In genomic region chr3:163632677-163633076, GRCh38 we compare ENCODE assay signal across 36 cellular contexts.
"Had no signal": no experiment of that assay in that cellular context is flagged by ENCODE, and none has a peak within 500 bp of the region (broad histone marks: within the 10 kb centered on the region; RNA-seq: fewer than 3 reads in every experiment).

No MANE protein-coding gene starts in this region.

- ATAC-seq: activated CD8-positive, alpha-beta memory T cell treated with anti-CD3 and anti-CD28 coated beads, Interleukin-2, amount 10 ng/mL, durations not matched to agents 7 days and 5 days; activated T-cell treated with anti-CD3 and anti-CD28 coated beads, Interleukin-2, amount 50 U/mL, for 72 hours; activated T-helper 17 cell treated with anti-CD3 and anti-CD28 coated beads, Interleukin-2, amount 50 U/mL, for 72 hours; Right ventricle myocardium inferior had no signal

- H3K27ac Mint-ChIP-seq: activated CD4-positive, alpha-beta memory T cell treated with anti-CD3 and anti-CD28 coated beads, Interleukin-2, amount 10 ng/mL, durations not matched to agents 7 days and 5 days; activated CD8-positive, alpha-beta memory T cell treated with anti-CD3 and anti-CD28 coated beads, Interleukin-2, amount 10 ng/mL, durations not matched to agents 7 days and 5 days; activated naive CD8-positive, alpha-beta T cell treated with anti-CD3 and anti-CD28 coated beads for 36 hours; activated T-cell treated with anti-CD3 and anti-CD28 coated beads, Interleukin-2, amount 50 U/mL, for 72 hours; activated T-helper 17 cell treated with anti-CD3 and anti-CD28 coated beads, Interleukin-2, amount 50 U/mL, for 72 hours had no signal

- H3K36me3 ChIP-seq: brain microvascular endothelial cell, WERI-Rb-1 had no signal

- H3K4me3 ChIP-seq: PC-9 had no signal

- H3K4me2 ChIP-seq: KMS-11, PC-9 had no signal

- DNase-seq: activated CD4-positive, alpha-beta memory T cell treated with anti-CD3 and anti-CD28 coated beads, Interleukin-2, amount 10 ng/mL, durations not matched to agents 7 days and 5 days; activated CD4-positive, alpha-beta T cell treated with anti-CD3 and anti-CD28 coated beads for 1 hour; activated CD4-positive, alpha-beta T cell treated with anti-CD3 and anti-CD28 coated beads for 48 hours; activated CD4-positive, CD25-positive, alpha-beta regulatory T cell; activated CD8-positive, alpha-beta memory T cell treated with anti-CD3 and anti-CD28 coated beads for 24 hours; activated CD8-positive, alpha-beta memory T cell treated with anti-CD3 and anti-CD28 coated beads, Interleukin-2, amount 10 ng/mL, durations not matched to agents 7 days and 5 days; activated effector memory CD4-positive, alpha-beta T cell treated with anti-CD3 and anti-CD28 coated beads, Interleukin-2, amount 50 U/mL, for 16 hours; activated naive CD4-positive, alpha-beta T cell; activated naive CD4-positive, alpha-beta T cell treated with anti-CD3 and anti-CD28 coated beads, Interleukin-2, amount 50 U/mL, for 16 hours; activated naive CD8-positive, alpha-beta T cell treated with anti-CD3 and anti-CD28 coated beads for 36 hours; activated T-cell treated with anti-CD3 and anti-CD28 coated beads, Interleukin-2, amount 50 U/mL, for 1 hour; activated T-cell treated with anti-CD3 and anti-CD28 coated beads, Interleukin-2, amount 50 U/mL, for 72 hours; amniotic stem cell; aorta; brain microvascular endothelial cell; central memory CD4-positive, alpha-beta T cell; MM.1S; MV-4-11; NCI-H1092; NCI-H1436 treated with DMSO at 0.1 percent for 48 hours; NCI-H1694 treated with DMSO at 0.1 percent for 48 hours; NCI-H2029; NCI-H2171; NCI-H446; NCI-H510A treated with DMSO at 0.1 percent for 48 hours; NCI-H526 treated with DMSO at 0.1 percent for 48 hours; NCI-H774; NK-92 treated with Interleukin-12 subunit alpha and Interleukin-12 subunit beta, amount 100 ng/mL, for 24 hours; PC-9; SIG-M5; T1000; WERI-Rb-1 had no signal

- H3K27me3 ChIP-seq: brain microvascular endothelial cell had no signal

- H3K27me3 Mint-ChIP-seq: activated CD4-positive, alpha-beta memory T cell treated with anti-CD3 and anti-CD28 coated beads, Interleukin-2, amount 10 ng/mL, durations not matched to agents 7 days and 5 days; activated CD8-positive, alpha-beta memory T cell treated with anti-CD3 and anti-CD28 coated beads, Interleukin-2, amount 10 ng/mL, durations not matched to agents 7 days and 5 days; activated naive CD8-positive, alpha-beta T cell treated with anti-CD3 and anti-CD28 coated beads for 36 hours; activated T-helper 17 cell treated with anti-CD3 and anti-CD28 coated beads, Interleukin-2, amount 50 U/mL, for 72 hours had no signal

- H3K4me3 Mint-ChIP-seq: activated CD4-positive, alpha-beta memory T cell treated with anti-CD3 and anti-CD28 coated beads, Interleukin-2, amount 10 ng/mL, durations not matched to agents 7 days and 5 days; activated CD8-positive, alpha-beta memory T cell treated with anti-CD3 and anti-CD28 coated beads, Interleukin-2, amount 10 ng/mL, durations not matched to agents 7 days and 5 days; activated naive CD8-positive, alpha-beta T cell treated with anti-CD3 and anti-CD28 coated beads for 36 hours; activated T-cell treated with anti-CD3 and anti-CD28 coated beads, Interleukin-2, amount 50 U/mL, for 72 hours; activated T-helper 17 cell treated with anti-CD3 and anti-CD28 coated beads, Interleukin-2, amount 50 U/mL, for 72 hours had no signal

- H3K36me3 Mint-ChIP-seq: activated CD8-positive, alpha-beta memory T cell treated with anti-CD3 and anti-CD28 coated beads, Interleukin-2, amount 10 ng/mL, durations not matched to agents 7 days and 5 days; activated naive CD8-positive, alpha-beta T cell treated with anti-CD3 and anti-CD28 coated beads for 36 hours had no signal

- H2AFZ ChIP-seq: PC-9 had no signal

- H3K9me3 Mint-ChIP-seq: activated naive CD8-positive, alpha-beta T cell treated with anti-CD3 and anti-CD28 coated beads for 36 hours; activated T-cell treated with anti-CD3 and anti-CD28 coated beads, Interleukin-2, amount 50 U/mL, for 72 hours; activated T-helper 17 cell treated with anti-CD3 and anti-CD28 coated beads, Interleukin-2, amount 50 U/mL, for 72 hours had no signal

- H3K4me1 Mint-ChIP-seq: activated CD4-positive, alpha-beta memory T cell treated with anti-CD3 and anti-CD28 coated beads, Interleukin-2, amount 10 ng/mL, durations not matched to agents 7 days and 5 days; activated CD8-positive, alpha-beta memory T cell treated with anti-CD3 and anti-CD28 coated beads, Interleukin-2, amount 10 ng/mL, durations not matched to agents 7 days and 5 days; activated naive CD8-positive, alpha-beta T cell treated with anti-CD3 and anti-CD28 coated beads for 36 hours; activated T-helper 17 cell treated with anti-CD3 and anti-CD28 coated beads, Interleukin-2, amount 50 U/mL, for 72 hours had no signal

- H3K27ac ChIP-seq: brain microvascular endothelial cell, KMS-11, PC-9, RWPE1, WERI-Rb-1 had no signal

- H3K9ac ChIP-seq: KMS-11 had no signal
